In genomic region chr11:119099707-119100106, GRCh38 we compare ENCODE assay signal across 11 cellular contexts. TPM values are rescaled to one million over a fixed set of nuclear protein-coding genes. Genes with fewer than 3 reads are reported as not detected.
DNase-seq lines count a peak whose midpoint lies in the region; ATAC-seq and TF ChIP-seq lines count a peak whose summit lies in the region.
"Had no signal": no experiment of that assay in that cellular context is flagged by ENCODE, and none has a peak within 500 bp of the region (broad histone marks: within the 10 kb centered on the region; RNA-seq: fewer than 3 reads in every experiment).

No MANE protein-coding gene starts in this region.

- H3K4me2 ChIP-seq in MM.1S (ENCODE audit: low read depth, low read length) (peak overlapping the region; percentile 99), neural progenitor cell (peak overlapping the region; percentile 99)

- no peak for ATAC-seq in activated CD8-positive, alpha-beta memory T cell treated with anti-CD3 and anti-CD28 coated beads, Interleukin-2, amount 10 ng/mL, durations not matched to agents 7 days and 5 days
- no peak for ATAC-seq in HG02642 (IDR thresholded peaks at IDR 0.05; ENCODE audit: poor library complexity, unreplicated experiment)
- no peak for ATAC-seq in Right ventricle myocardium superior (ENCODE audit: poor library complexity)
- ATAC-seq: gastrocnemius medialis had no signal

- H3K36me3 ChIP-seq in MM.1S (replicated peaks; ENCODE audit: insufficient read depth, low read length) (no peaks in the 10 kb centered on the region), neural progenitor cell (no peaks in the 10 kb centered on the region)

- no peak overlapping the region for H3K9ac ChIP-seq in MM.1S (ENCODE audit: low read length)
- no peak overlapping the region for H3K9ac ChIP-seq in neural progenitor cell

- peaks cover 39% of the 10 kb centered on the region for H3K79me2 ChIP-seq in MM.1S (ENCODE audit: low read length)
- H3K79me2 ChIP-seq in neural progenitor cell (ENCODE audit: low read depth): peaks cover 39% of the 10 kb centered on the region

- peak overlapping the region; percentile 8 for H3K27ac Mint-ChIP-seq in activated CD8-positive, alpha-beta memory T cell treated with anti-CD3 and anti-CD28 coated beads, Interleukin-2, amount 10 ng/mL, durations not matched to agents 7 days and 5 days
- H3K27ac Mint-ChIP-seq in activated naive CD8-positive, alpha-beta T cell treated with anti-CD3 and anti-CD28 coated beads for 36 hours: no peak overlapping the region
- no peak overlapping the region for H3K27ac Mint-ChIP-seq in neural progenitor cell

- DNase-seq in activated CD8-positive, alpha-beta memory T cell treated with anti-CD3 and anti-CD28 coated beads, Interleukin-2, amount 10 ng/mL, durations not matched to agents 7 days and 5 days: no peak
- DNase-seq in activated CD8-positive, alpha-beta memory T cell treated with anti-CD3 and anti-CD28 coated beads, Interleukin-2, amount 50 U/mL, for 48 hours: no peak
- DNase-seq in MM.1S: no peak
- DNase-seq in activated naive CD8-positive, alpha-beta T cell treated with anti-CD3 and anti-CD28 coated beads for 36 hours: no peak
- no peak for DNase-seq in neural progenitor cell (ENCODE audit: low spot score)
- DNase-seq in Right ventricle myocardium superior: no peak
- no peak for DNase-seq in DMS153 treated with DMSO at 0.1 percent for 48 hours (lab: John Stamatoyannopoulos, UW; ENCODE audit: unreplicated experiment)
- DNase-seq: activated gamma-delta T cell, gastrocnemius medialis had no signal

- peaks cover 34% of the 10 kb centered on the region for H3K36me3 Mint-ChIP-seq in activated CD8-positive, alpha-beta memory T cell treated with anti-CD3 and anti-CD28 coated beads, Interleukin-2, amount 10 ng/mL, durations not matched to agents 7 days and 5 days
- H3K36me3 Mint-ChIP-seq in activated naive CD8-positive, alpha-beta T cell treated with anti-CD3 and anti-CD28 coated beads for 36 hours: peaks cover 41% of the 10 kb centered on the region
- H3K36me3 Mint-ChIP-seq in neural progenitor cell: peaks cover 22% of the 10 kb centered on the region

- H2AFZ ChIP-seq in MM.1S (ENCODE audit: low read length) (no peak overlapping the region), neural progenitor cell (replicated peaks) (no peak overlapping the region)

- H3K4me3 ChIP-seq in MM.1S (ENCODE audit: low read length): no peak overlapping the region
- no peak overlapping the region for H3K4me3 ChIP-seq in neural progenitor cell

- H4K20me1 ChIP-seq in MM.1S (ENCODE audit: insufficient read depth, low read length) (no peaks in the 10 kb centered on the region), neural progenitor cell (ENCODE audit: low read depth) (peaks cover under 1% of the 10 kb centered on the region)

- no peaks in the 10 kb centered on the region for H3K9me2 ChIP-seq in MM.1S (replicated peaks; ENCODE audit: insufficient read depth, low read length)

- peaks cover 44% of the 10 kb centered on the region for H3K4me1 Mint-ChIP-seq in activated CD8-positive, alpha-beta memory T cell treated with anti-CD3 and anti-CD28 coated beads, Interleukin-2, amount 10 ng/mL, durations not matched to agents 7 days and 5 days
- H3K4me1 Mint-ChIP-seq in activated naive CD8-positive, alpha-beta T cell treated with anti-CD3 and anti-CD28 coated beads for 36 hours: peaks cover 38% of the 10 kb centered on the region
- peaks cover 43% of the 10 kb centered on the region for H3K4me1 Mint-ChIP-seq in neural progenitor cell

- peaks cover 32% of the 10 kb centered on the region for H3K4me1 ChIP-seq in MM.1S (ENCODE audit: low read length)
- peaks cover 9% of the 10 kb centered on the region for H3K4me1 ChIP-seq in neural progenitor cell

- H3F3A ChIP-seq in MM.1S (ENCODE audit: insufficient read depth, low read length) (peaks cover 31% of the 10 kb centered on the region), neural progenitor cell (ENCODE audit: low read depth) (peaks cover 44% of the 10 kb centered on the region)

- H3K27ac ChIP-seq in MM.1S (ENCODE audit: low read length): no peak overlapping the region
- no peak overlapping the region for H3K27ac ChIP-seq in neural progenitor cell
- H3K27ac ChIP-seq: gastrocnemius medialis, spleen had no signal

- H3K9me3 ChIP-seq in MM.1S (replicated peaks; ENCODE audit: insufficient read depth, low read length): no peaks in the 10 kb centered on the region
- no peaks in the 10 kb centered on the region for H3K9me3 ChIP-seq in neural progenitor cell (ENCODE audit: low read depth)
- H3K9me3 ChIP-seq: gastrocnemius medialis, spleen had no signal

- H3K9me3 Mint-ChIP-seq in activated CD8-positive, alpha-beta memory T cell treated with anti-CD3 and anti-CD28 coated beads, Interleukin-2, amount 10 ng/mL, durations not matched to agents 7 days and 5 days (ENCODE audit: low read depth): no peaks in the 10 kb centered on the region
- no peaks in the 10 kb centered on the region for H3K9me3 Mint-ChIP-seq in activated naive CD8-positive, alpha-beta T cell treated with anti-CD3 and anti-CD28 coated beads for 36 hours
- H3K9me3 Mint-ChIP-seq in neural progenitor cell: no peaks in the 10 kb centered on the region

- CTCF ChIA-PET in activated CD8-positive, alpha-beta memory T cell treated with anti-CD3 and anti-CD28 coated beads, Interleukin-2, amount 10 ng/mL, durations not matched to agents 7 days and 5 days (lab: Charles Lee): interaction anchor here (0.9 to 2.1 kb wide), 6 partner anchors 10 to 76 kb away, joined by 3 to 5 read pairs (median 3); partner anchors contain the start of gene HINFP

- peaks cover 2% of the 10 kb centered on the region for H3K27me3 Mint-ChIP-seq in activated CD8-positive, alpha-beta memory T cell treated with anti-CD3 and anti-CD28 coated beads, Interleukin-2, amount 10 ng/mL, durations not matched to agents 7 days and 5 days
- H3K27me3 Mint-ChIP-seq in activated naive CD8-positive, alpha-beta T cell treated with anti-CD3 and anti-CD28 coated beads for 36 hours: peaks cover 8% of the 10 kb centered on the region
- H3K27me3 Mint-ChIP-seq in neural progenitor cell (ENCODE audit: insufficient read depth, low read depth): peaks cover 7% of the 10 kb centered on the region

- H3K27me3 ChIP-seq in MM.1S (replicated peaks; ENCODE audit: insufficient read depth, low read length): no peaks in the 10 kb centered on the region
- H3K27me3 ChIP-seq in neural progenitor cell: no peaks in the 10 kb centered on the region
- H3K27me3 ChIP-seq: gastrocnemius medialis, spleen had no signal

- TF ChIP-seq CTCF in MM.1S (IDR thresholded peaks at IDR 0.05; ENCODE audit: low read length) (no peak), neural progenitor cell (IDR thresholded peaks at IDR 0.05) (no peak)

- intact Hi-C loops in Right ventricle myocardium superior (cut with DNase I): no loop called here

- peak overlapping the region; percentile 92 for H3K4me3 Mint-ChIP-seq in activated CD8-positive, alpha-beta memory T cell treated with anti-CD3 and anti-CD28 coated beads, Interleukin-2, amount 10 ng/mL, durations not matched to agents 7 days and 5 days
- peak overlapping the region; percentile 94 for H3K4me3 Mint-ChIP-seq in activated naive CD8-positive, alpha-beta T cell treated with anti-CD3 and anti-CD28 coated beads for 36 hours
- peak overlapping the region; percentile 93 for H3K4me3 Mint-ChIP-seq in neural progenitor cell

RNA-seq across cellular contexts. Expression of gene DPAGT1, which starts 1.9 kb away (rescaled TPM):
- 10 to 100 TPM; 65.1 to 77.1 TPM for total RNA-seq in activated CD8-positive, alpha-beta memory T cell treated with anti-CD3 and anti-CD28 coated beads, Interleukin-2, amount 10 ng/mL, durations not matched to agents 7 days and 5 days
- 10 to 100 TPM; 58.3 to 63.6 TPM for total RNA-seq in activated naive CD8-positive, alpha-beta T cell treated with anti-CD3 and anti-CD28 coated beads for 36 hours
- total RNA-seq in neural progenitor cell (ENCODE audit: low replicate concordance) (13.4 and 24.3 TPM in 2 replicates), Right ventricle myocardium superior (18.2 TPM)

RNA-seq across cellular contexts. Expression of gene C2CD2L, which starts 7.4 kb away (rescaled TPM):
- 10 to 100 TPM; 30.6 to 35.1 TPM for total RNA-seq in activated CD8-positive, alpha-beta memory T cell treated with anti-CD3 and anti-CD28 coated beads, Interleukin-2, amount 10 ng/mL, durations not matched to agents 7 days and 5 days
- 10 to 100 TPM; 19.3 to 20.0 TPM for total RNA-seq in activated naive CD8-positive, alpha-beta T cell treated with anti-CD3 and anti-CD28 coated beads for 36 hours
- total RNA-seq in neural progenitor cell (ENCODE audit: low replicate concordance) (1.5 and 3.7 TPM in 2 replicates), Right ventricle myocardium superior (9.6 TPM)

RNA-seq across cellular contexts. Expression of gene HMBS, which starts 15.0 kb away (rescaled TPM):
- total RNA-seq in activated CD8-positive, alpha-beta memory T cell treated with anti-CD3 and anti-CD28 coated beads, Interleukin-2, amount 10 ng/mL, durations not matched to agents 7 days and 5 days: 10 to 100 TPM; 26.6 to 36.7 TPM
- total RNA-seq in activated naive CD8-positive, alpha-beta T cell treated with anti-CD3 and anti-CD28 coated beads for 36 hours: 10 to 100 TPM; 42.1 to 43.0 TPM
- total RNA-seq in neural progenitor cell (ENCODE audit: low replicate concordance): 30.0 and 31.1 TPM in 2 replicates
- 22.1 TPM for total RNA-seq in Right ventricle myocardium superior

RNA-seq across cellular contexts. Expression of gene HINFP, which starts 21.7 kb away (rescaled TPM):
- 10 to 100 TPM; 40.4 to 43.0 TPM for total RNA-seq in activated CD8-positive, alpha-beta memory T cell treated with anti-CD3 and anti-CD28 coated beads, Interleukin-2, amount 10 ng/mL, durations not matched to agents 7 days and 5 days
- total RNA-seq in activated naive CD8-positive, alpha-beta T cell treated with anti-CD3 and anti-CD28 coated beads for 36 hours: 10 to 100 TPM; 20.3 to 21.5 TPM
- total RNA-seq in neural progenitor cell (ENCODE audit: low replicate concordance): 32.5 and 47.3 TPM in 2 replicates
- 13.3 TPM for total RNA-seq in Right ventricle myocardium superior

RNA-seq across cellular contexts. Expression of gene VPS11, which starts 32.1 kb away (rescaled TPM):
- total RNA-seq in activated CD8-positive, alpha-beta memory T cell treated with anti-CD3 and anti-CD28 coated beads, Interleukin-2, amount 10 ng/mL, durations not matched to agents 7 days and 5 days: 10 to 100 TPM; 30.1 to 31.2 TPM
- total RNA-seq in activated naive CD8-positive, alpha-beta T cell treated with anti-CD3 and anti-CD28 coated beads for 36 hours: 10 to 100 TPM; 19.2 to 20.2 TPM
- total RNA-seq in neural progenitor cell (ENCODE audit: low replicate concordance): 10.4 and 20.7 TPM in 2 replicates
- total RNA-seq in Right ventricle myocardium superior: 19.8 TPM
